ENCODE assay signal across 1 cellular context in the genomic region with DNA sequence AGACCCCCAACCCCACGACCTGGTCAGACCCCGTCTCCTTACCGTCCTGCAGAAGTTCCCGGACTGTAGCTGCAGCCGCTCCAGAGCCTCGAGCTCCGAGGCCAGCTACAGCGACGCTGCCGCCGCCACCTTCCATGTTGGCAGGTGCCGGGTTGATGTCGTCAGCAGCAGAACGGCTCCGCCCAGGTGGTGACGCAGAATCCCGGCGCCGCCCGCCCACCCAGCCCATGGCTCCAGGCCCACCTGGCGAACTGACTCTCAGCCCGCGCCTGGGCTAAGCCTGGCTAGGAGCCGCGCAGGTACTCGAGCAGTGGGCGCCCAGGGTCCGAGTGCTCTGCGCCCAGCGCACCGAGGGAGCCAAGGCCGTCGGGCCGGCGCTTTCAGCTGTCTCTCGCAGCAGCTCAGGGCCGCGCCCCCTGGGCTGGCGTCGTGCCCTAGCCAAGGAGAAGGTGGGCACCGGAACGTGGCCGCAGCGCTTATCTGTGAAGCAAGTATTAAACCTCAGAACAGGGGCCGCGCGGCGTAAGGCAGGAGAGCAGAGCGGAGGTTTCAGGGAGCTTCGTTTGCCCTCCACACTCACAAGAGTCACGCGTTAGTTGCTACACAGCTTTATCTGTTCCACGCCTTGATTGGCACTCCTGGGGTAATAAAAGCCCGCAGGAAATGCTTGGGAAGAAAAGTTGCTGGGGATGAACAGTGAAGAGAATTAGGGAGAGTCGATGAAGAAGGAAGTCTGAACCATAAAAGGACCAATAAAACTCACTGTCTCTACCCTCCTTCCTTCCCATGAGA.
TF ChIP-seq lines count a peak whose summit lies in the region.

COG5 (minus strand) TSS at position 160 of the 792 bp plus-strand sequence; CDS start at position 136, 24 bp downstream.
DUS4L (plus strand) TSS at position 211 of the 792 bp plus-strand sequence. CDS start 3,100 bp downstream, outside the sequence.

TF ChIP-seq in K562, 482 proteins besides CTCF, POLR2A, EP300 and RAD21 (continued from another document):
- TF ChIP-seq MTA3 (IDR thresholded peaks at IDR 0.05; ENCODE audit: borderline replicate concordance) (peak; percentile 65; the same call in 1 of the 2 replicates), HNRNPL (IDR thresholded peaks at IDR 0.05; ENCODE audit: low read depth, low read length) (peak; percentile 94), MAFK (IDR thresholded peaks at IDR 0.05; ENCODE audit: low read length) (no peak), ARHGAP35 (IDR thresholded peaks at IDR 0.05; ENCODE audit: partially characterized antibody) (no peak), HNRNPLL (IDR thresholded peaks at IDR 0.05; ENCODE audit: low read depth, low read length, poor library complexity, severe bottlenecking) (peak; percentile 47), ZNF699 (CRISPR knock-in tag; IDR thresholded peaks at IDR 0.05; ENCODE audit: insufficient replicate concordance) (no peak), NCOR1 (IDR thresholded peaks at IDR 0.05) (no peak), POLR2B (IDR thresholded peaks at IDR 0.05; ENCODE audit: low read depth, partially characterized antibody) (peak; percentile 88), ADNP (tag; IDR thresholded peaks at IDR 0.05) (no peak), CBFA2T3 (IDR thresholded peaks at IDR 0.05) (no peak; the same call in 1 of the 2 replicates), U2AF1 (optimal IDR thresholded peaks at IDR 0.05; ENCODE audit: low read depth, low read length) (peak; percentile 87), ATF7 (IDR thresholded peaks at IDR 0.05) (peak; percentile 98), TCF7 (IDR thresholded peaks at IDR 0.05; ENCODE audit: borderline replicate concordance) (peak; percentile 49; the same call in 1 of the 2 replicates), PRPF4 (IDR thresholded peaks at IDR 0.05; ENCODE audit: insufficient read depth, low read depth, low read length, poor library complexity, severe bottlenecking) (no peak), BCOR (IDR thresholded peaks at IDR 0.05) (no peak; the same call in 1 of the 2 replicates), ASH1L (IDR thresholded peaks at IDR 0.05; ENCODE audit: borderline replicate concordance, low read depth, partially characterized antibody) (no peak), HNRNPK (IDR thresholded peaks at IDR 0.05; ENCODE audit: low read depth, low read length, poor library complexity, severe bottlenecking) (no peak), ZNF324 (CRISPR knock-in tag; IDR thresholded peaks at IDR 0.05) (no peak), ZNF384 (IDR thresholded peaks at IDR 0.05; ENCODE audit: low read depth, low read length) (no peak), SRSF1 (IDR thresholded peaks at IDR 0.05; ENCODE audit: low read depth, low read length) (no peak), ZBTB26 (CRISPR knock-in tag; IDR thresholded peaks at IDR 0.05) (0 out of 2 replicates have a peak, but pooled peaks have one; percentile 30), ZBTB43 (CRISPR knock-in tag; IDR thresholded peaks at IDR 0.05) (peak; percentile 74; the same call in 1 of the 2 replicates), ZNF507 (tag; conservative IDR thresholded peaks at IDR 0.05) (no peak), ZNF561 (CRISPR knock-in tag; conservative IDR thresholded peaks at IDR 0.05) (no peak), PHF8 (IDR thresholded peaks at IDR 0.05; ENCODE audit: borderline replicate concordance, low read length) (peak; percentile 99), SAFB2 (IDR thresholded peaks at IDR 0.05; ENCODE audit: borderline replicate concordance, low read depth, low read length, severe bottlenecking) (no peak), ZNF232 (CRISPR knock-in tag; IDR thresholded peaks at IDR 0.05) (no peak), USF1 (CRISPR knock-in tag; IDR thresholded peaks at IDR 0.05) (no peak; the same call in none of the 2 replicates), HMG20A (CRISPR knock-in tag; conservative IDR thresholded peaks at IDR 0.05) (no peak)
- TF ChIP-seq, protein P1, sequence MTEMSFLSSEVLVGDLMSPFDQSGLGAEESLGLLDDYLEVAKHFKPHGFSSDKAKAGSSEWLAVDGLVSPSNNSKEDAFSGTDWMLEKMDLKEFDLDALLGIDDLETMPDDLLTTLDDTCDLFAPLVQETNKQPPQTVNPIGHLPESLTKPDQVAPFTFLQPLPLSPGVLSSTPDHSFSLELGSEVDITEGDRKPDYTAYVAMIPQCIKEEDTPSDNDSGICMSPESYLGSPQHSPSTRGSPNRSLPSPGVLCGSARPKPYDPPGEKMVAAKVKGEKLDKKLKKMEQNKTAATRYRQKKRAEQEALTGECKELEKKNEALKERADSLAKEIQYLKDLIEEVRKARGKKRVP (CRISPR knock-in tag; IDR thresholded peaks at IDR 0.05) = no peak
- TF ChIP-seq, protein P2, sequence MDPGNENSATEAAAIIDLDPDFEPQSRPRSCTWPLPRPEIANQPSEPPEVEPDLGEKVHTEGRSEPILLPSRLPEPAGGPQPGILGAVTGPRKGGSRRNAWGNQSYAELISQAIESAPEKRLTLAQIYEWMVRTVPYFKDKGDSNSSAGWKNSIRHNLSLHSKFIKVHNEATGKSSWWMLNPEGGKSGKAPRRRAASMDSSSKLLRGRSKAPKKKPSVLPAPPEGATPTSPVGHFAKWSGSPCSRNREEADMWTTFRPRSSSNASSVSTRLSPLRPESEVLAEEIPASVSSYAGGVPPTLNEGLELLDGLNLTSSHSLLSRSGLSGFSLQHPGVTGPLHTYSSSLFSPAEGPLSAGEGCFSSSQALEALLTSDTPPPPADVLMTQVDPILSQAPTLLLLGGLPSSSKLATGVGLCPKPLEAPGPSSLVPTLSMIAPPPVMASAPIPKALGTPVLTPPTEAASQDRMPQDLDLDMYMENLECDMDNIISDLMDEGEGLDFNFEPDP (CRISPR knock-in tag; IDR thresholded peaks at IDR 0.05) = peak; percentile 76; the same call in 1 of the 2 replicates
- TF ChIP-seq, protein P3, sequence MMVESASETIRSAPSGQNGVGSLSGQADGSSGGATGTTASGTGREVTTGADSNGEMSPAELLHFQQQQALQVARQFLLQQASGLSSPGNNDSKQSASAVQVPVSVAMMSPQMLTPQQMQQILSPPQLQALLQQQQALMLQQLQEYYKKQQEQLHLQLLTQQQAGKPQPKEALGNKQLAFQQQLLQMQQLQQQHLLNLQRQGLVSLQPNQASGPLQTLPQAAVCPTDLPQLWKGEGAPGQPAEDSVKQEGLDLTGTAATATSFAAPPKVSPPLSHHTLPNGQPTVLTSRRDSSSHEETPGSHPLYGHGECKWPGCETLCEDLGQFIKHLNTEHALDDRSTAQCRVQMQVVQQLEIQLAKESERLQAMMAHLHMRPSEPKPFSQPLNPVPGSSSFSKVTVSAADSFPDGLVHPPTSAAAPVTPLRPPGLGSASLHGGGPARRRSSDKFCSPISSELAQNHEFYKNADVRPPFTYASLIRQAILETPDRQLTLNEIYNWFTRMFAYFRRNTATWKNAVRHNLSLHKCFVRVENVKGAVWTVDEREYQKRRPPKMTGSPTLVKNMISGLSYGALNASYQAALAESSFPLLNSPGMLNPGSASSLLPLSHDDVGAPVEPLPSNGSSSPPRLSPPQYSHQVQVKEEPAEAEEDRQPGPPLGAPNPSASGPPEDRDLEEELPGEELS (CRISPR knock-in tag; IDR thresholded peaks at IDR 0.05; ENCODE audit: borderline replicate concordance) = peak; percentile 24; the same call in 1 of the 2 replicates
TF ChIP-seq in K562: peak in this region for 169.
